ENCODE assay signal across 9 cellular contexts in the genomic region with DNA sequence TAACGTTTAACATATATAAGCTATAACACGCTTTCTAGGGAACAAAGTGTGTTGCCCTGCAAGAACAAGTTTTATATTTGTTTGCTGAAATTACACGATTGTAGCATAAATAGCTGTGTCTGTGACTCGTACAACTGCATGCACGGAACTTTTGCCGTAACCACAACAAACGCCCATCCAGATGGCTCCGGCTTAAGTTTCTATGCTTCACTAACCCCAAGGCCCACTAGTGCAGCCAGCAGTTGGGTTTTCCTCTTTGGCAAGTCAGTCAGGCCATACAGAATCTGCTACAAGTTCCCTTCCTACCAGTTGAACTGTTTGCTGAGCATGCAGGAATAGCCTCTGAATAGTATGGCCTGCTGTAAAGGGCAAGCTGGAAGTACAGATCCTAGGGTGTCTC. TPM values are rescaled to one million over a fixed set of nuclear protein-coding genes. Genes with fewer than 3 reads are reported as not detected.
DNase-seq lines count a peak whose midpoint lies in the region; ATAC-seq and TF ChIP-seq lines count a peak whose summit lies in the region.
"Had no signal": no experiment of that assay in that cellular context is flagged by ENCODE, and none has a peak within 500 bp of the region (broad histone marks: within the 10 kb centered on the region; RNA-seq: fewer than 3 reads in every experiment).

No MANE protein-coding gene starts in this region.

- no peak overlapping the region for H3K4me3 Mint-ChIP-seq in endodermal cell

- no peaks in the 10 kb centered on the region for H3K4me1 ChIP-seq in endodermal cell (ENCODE audit: control insufficient read depth, insufficient read depth, low read length)
- H3K4me1 ChIP-seq in spleen: no peaks in the 10 kb centered on the region
- H3K4me1 ChIP-seq: body of pancreas had no signal

- 88 to 89% methylated on average over 7 to 8 of the region's 8 CpGs for WGBS in endodermal cell (ENCODE audit: insufficient coverage in 1 of 2, insufficient read length in 1 of 2), 2 experiments
- WGBS in spleen, 5 donors: 73 to 90% (median 84%) methylated on average over 8 of the region's 8 CpGs

- no peaks in the 10 kb centered on the region for H3K27me3 Mint-ChIP-seq in endodermal cell (ENCODE audit: insufficient read depth)

- no peaks in the 10 kb centered on the region for H3K9me3 ChIP-seq in endodermal cell (ENCODE audit: control insufficient read depth, low read length)
- no peaks in the 10 kb centered on the region for H3K9me3 ChIP-seq in spleen
- H3K9me3 ChIP-seq: body of pancreas had no signal

- TF ChIP-seq CTCF in endodermal cell (conservative IDR thresholded peaks at IDR 0.05) (no peak), spleen (IDR thresholded peaks at IDR 0.05 in 8 of 11, conservative IDR thresholded peaks at IDR 0.05 in 3 of 11) (no peak)

- peak; percentile 18 for DNase-seq in Jurkat, Clone E6-1 (ENCODE audit: low read depth, low spot score)
- peak; percentile 45 for DNase-seq in endodermal cell
- DNase-seq in spleen: no peak
- no peak for DNase-seq in DMS153 (lab: John Stamatoyannopoulos, UW)
- DNase-seq in stimulated activated CD4-positive, alpha-beta T cell treated with anti-CD3 and anti-CD28 coated beads, Interleukin-4, amount 100 ng/mL, for 1 hour: no peak
- DNase-seq: body of pancreas had no signal

- no peak overlapping the region for H3K4me3 ChIP-seq in Jurkat, Clone E6-1 (ENCODE audit: low read length)
- no peak overlapping the region for H3K4me3 ChIP-seq in endodermal cell (ENCODE audit: low read length)
- no peak overlapping the region for H3K4me3 ChIP-seq in spleen
- H3K4me3 ChIP-seq: body of pancreas, lung had no signal

- H3K36me3 ChIP-seq in endodermal cell (ENCODE audit: control insufficient read depth, insufficient read depth, low read length) (peaks cover 3% of the 10 kb centered on the region), spleen (no peaks in the 10 kb centered on the region)

- no peaks in the 10 kb centered on the region for H3K4me1 Mint-ChIP-seq in endodermal cell

- ATAC-seq in GM21423 (IDR thresholded peaks at IDR 0.05; ENCODE audit: unreplicated experiment): peak; percentile 48
- ATAC-seq: body of pancreas had no signal

- H3K9me3 Mint-ChIP-seq in endodermal cell: no peaks in the 10 kb centered on the region

- no peak for TF ChIP-seq POLR2A in spleen (IDR thresholded peaks at IDR 0.05)

- H3K27ac ChIP-seq in endodermal cell (ENCODE audit: low read depth, low read length) (peak overlapping the region; percentile 98), temporal lobe (ENCODE audit: low read depth, low read length) (peak overlapping the region; percentile 6), spleen (no peak overlapping the region)
- H3K27ac ChIP-seq: body of pancreas had no signal

- intact Hi-C loops in spleen (cut with DNase I; ENCODE audit: low total_unique reads): no loop called here

- H3K36me3 Mint-ChIP-seq in endodermal cell (ENCODE audit: low read depth): peaks cover 21% of the 10 kb centered on the region

- H3K27ac Mint-ChIP-seq in endodermal cell: no peak overlapping the region

- H3K27me3 ChIP-seq in endodermal cell (ENCODE audit: control insufficient read depth, insufficient read depth, low read length, poor library complexity, severe bottlenecking): no peaks in the 10 kb centered on the region
- H3K27me3 ChIP-seq in spleen (replicated peaks in 1 of 7): no peaks in the 10 kb centered on the region
- H3K27me3 ChIP-seq: body of pancreas had no signal

- no peak overlapping the region for H3K9ac ChIP-seq in endodermal cell (ENCODE audit: extremely low read depth, low read length, poor library complexity, severe bottlenecking)

RNA-seq across cellular contexts. Expression of a gene that starts 12.1 kb away (rescaled TPM):
- 4.3 TPM for polyA plus RNA-seq in Jurkat, Clone E6-1 (2012; ENCODE audit: insufficient read depth, insufficient read length)
- total RNA-seq in endodermal cell: 100 to 1,000 TPM in 1 of 2 donors, 10 to 100 TPM in 1; 74.7 to 121 TPM
- polyA plus RNA-seq in endodermal cell (2013, experiment 1 of 2): 266 TPM
- polyA plus RNA-seq in endodermal cell (2013, experiment 2 of 2): 273 TPM
- total RNA-seq in temporal lobe: 359 TPM
- 10 to 100 TPM in 6 of 7 donors, 1 to 10 TPM in 1; 8.9 to 27.0 (median 15.5) TPM for total RNA-seq in spleen
- 10 to 100 TPM; 25.0 to 38.6 (median 33.3) TPM for polyA plus RNA-seq in spleen

Comparison
In these comparisons a context has a peak if more than half of its experiments do, and no peak if none do; other contexts are left out.
1. DNase-seq: peak in Jurkat, Clone E6-1 (single experiment) and endodermal cell (single experiment); none in spleen (single experiment), DMS153 (single experiment) and stimulated activated CD4-positive, alpha-beta T cell treated with anti-CD3 and anti-CD28 coated beads, Interleukin-4, amount 100 ng/mL, for 1 hour (single experiment).
2. H3K27ac ChIP-seq: peak in endodermal cell (single experiment) and temporal lobe (single experiment); none in spleen (0 of 8).